ENCODE assay signal across 8 cellular contexts in genomic region chr13:75481176-75482069, GRCh38. TPM values are rescaled to one million over a fixed set of nuclear protein-coding genes. Genes with fewer than 3 reads are reported as not detected.
DNase-seq lines count a peak whose midpoint lies in the region; ATAC-seq and TF ChIP-seq lines count a peak whose summit lies in the region.

No MANE protein-coding gene starts in this region.

- H3K4me3 ChIP-seq in AG04449 (ENCODE audit: low read depth, low read length) (peak overlapping the region; percentile 70), heart left ventricle (peak overlapping the region; percentile 80 to 95 (median 89))

- TF ChIP-seq POLR2A in heart left ventricle (IDR thresholded peaks at IDR 0.05): no peak

- no peaks in the 10 kb centered on the region for H3K9me3 ChIP-seq in heart left ventricle

- H3K4me1 Mint-ChIP-seq in activated naive CD4-positive, alpha-beta T cell treated with anti-CD3 and anti-CD28 coated beads, Interleukin-2, amount 10 ng/mL, durations not matched to agents 7 days and 5 days: peaks cover 15% of the 10 kb centered on the region

- H3K27ac Mint-ChIP-seq in activated naive CD4-positive, alpha-beta T cell treated with anti-CD3 and anti-CD28 coated beads, Interleukin-2, amount 10 ng/mL, durations not matched to agents 7 days and 5 days: no peak overlapping the region

- 0 to 1% (median 1%) methylated on average over 8 to 100 of the region's 100 CpGs for WGBS in heart left ventricle, 4 donors

- intact Hi-C loops in heart left ventricle (cut with DNase I): loop anchor here (1.0 to 10.0 kb wide), 10 partner anchors 53 to 114 kb away; partner anchors contain the start of genes COMMD6 (in 3 of the 10) and UCHL3 (in 3 of the 10)
- intact Hi-C loops in posterior cingulate gyrus (cut with DNase I): loop anchor here (5.0 kb wide), 2 partner anchors 66 to 109 kb away; partner anchors contain the start of gene UCHL3

- TF ChIP-seq CTCF in AG04449 (IDR thresholded peaks at IDR 0.05; ENCODE audit: insufficient read depth, low read length, missing control alignments): no peak
- no peak for TF ChIP-seq CTCF in heart left ventricle (IDR thresholded peaks at IDR 0.05)

- peaks cover 0 to 7% (median 0%) of the 10 kb centered on the region in 9 donors for H3K27me3 ChIP-seq in heart left ventricle

- POLR2A ChIA-PET in AG04449 (lab: Yijun Ruan, JAX): interaction anchor here (1.1 to 1.7 kb wide), 4 partner anchors 14 to 116 kb away, joined by 3 to 5 read pairs (median 4); partner anchors contain the start of gene COMMD6

- no peaks in the 10 kb centered on the region for H3K9me3 Mint-ChIP-seq in activated naive CD4-positive, alpha-beta T cell treated with anti-CD3 and anti-CD28 coated beads, Interleukin-2, amount 10 ng/mL, durations not matched to agents 7 days and 5 days

- CTCF ChIA-PET in AG04449 (lab: Yijun Ruan, JAX): interaction anchor here (0.7 to 5.4 kb wide), 26 partner anchors 10 to 151 kb away, joined by 3 to 44 read pairs (median 6); partner anchors contain the start of genes COMMD6 and UCHL3
- CTCF ChIA-PET in activated naive CD4-positive, alpha-beta T cell treated with anti-CD3 and anti-CD28 coated beads, Interleukin-2, amount 10 ng/mL, durations not matched to agents 7 days and 5 days (lab: Charles Lee): interaction anchor here (0.8 to 2.2 kb wide), 10 partner anchors 13 to 211 kb away, joined by 3 to 8 read pairs (median 4); no protein-coding TSS in a partner anchor

- peak overlapping the region; percentile 58 to 96 (median 89) for H3K27ac ChIP-seq in heart left ventricle

- no peaks in the 10 kb centered on the region for H3K36me3 Mint-ChIP-seq in activated naive CD4-positive, alpha-beta T cell treated with anti-CD3 and anti-CD28 coated beads, Interleukin-2, amount 10 ng/mL, durations not matched to agents 7 days and 5 days

- ATAC-seq in GM18508 (IDR thresholded peaks at IDR 0.05; ENCODE audit: insufficient read depth, unreplicated experiment) (peak; percentile 6), HG02970 (IDR thresholded peaks at IDR 0.05; ENCODE audit: low FRiP score, unreplicated experiment) (peak; percentile 21), heart left ventricle (peak in 3 of 4 donors; percentile 1 to 60 (median 51))

- peaks cover 0 to 36% (median 18%) of the 10 kb centered on the region in 12 donors for H3K4me1 ChIP-seq in heart left ventricle

- no peak for DNase-seq in AG04449 (ENCODE audit: low read depth, low spot score)
- peak; percentile 86 for DNase-seq in NCI-H526 treated with DMSO at 0.1 percent for 48 hours (lab: John Stamatoyannopoulos, UW)
- DNase-seq in activated naive CD4-positive, alpha-beta T cell treated with anti-CD3 and anti-CD28 coated beads, Interleukin-2, amount 10 ng/mL, durations not matched to agents 7 days and 5 days: peak; percentile 36
- DNase-seq in heart left ventricle: peak; percentile 21 to 73 (median 41)
- DNase-seq in posterior cingulate gyrus: peak in 8 of 10 donors; percentile 17 to 89 (median 30)
- no peak for DNase-seq in DMS114 treated with DMSO at 0.1 percent for 48 hours (lab: John Stamatoyannopoulos, UW; ENCODE audit: unreplicated experiment)

- H3K36me3 ChIP-seq in heart left ventricle: no peaks in the 10 kb centered on the region

- H3K27me3 Mint-ChIP-seq in activated naive CD4-positive, alpha-beta T cell treated with anti-CD3 and anti-CD28 coated beads, Interleukin-2, amount 10 ng/mL, durations not matched to agents 7 days and 5 days: peaks cover 75% of the 10 kb centered on the region

- peak overlapping the region; percentile 97 for H3K4me3 Mint-ChIP-seq in activated naive CD4-positive, alpha-beta T cell treated with anti-CD3 and anti-CD28 coated beads, Interleukin-2, amount 10 ng/mL, durations not matched to agents 7 days and 5 days

RNA-seq across cellular contexts. Expression of gene TBC1D4, which starts 0.5 kb away (rescaled TPM):
- total RNA-seq in heart left ventricle: 100 to 1,000 TPM in 3 of 9 donors, 10 to 100 TPM in 6; 52.9 to 158 (median 85.6) TPM
- polyA plus RNA-seq in heart left ventricle: 10 to 100 TPM; 26.8 to 31.9 TPM

RNA-seq across cellular contexts. Expression of gene COMMD6, which starts 56.2 kb away (rescaled TPM):
- total RNA-seq in heart left ventricle: 100 to 1,000 TPM in 7 of 9 donors, 10 to 100 TPM in 2; 19.8 to 155 (median 126) TPM
- 100 to 1,000 TPM; 123 to 136 TPM for polyA plus RNA-seq in heart left ventricle

Comparison
In these comparisons a context has a peak if more than half of its experiments do, and no peak if none do; other contexts are left out.
1. DNase-seq: peak in NCI-H526 treated with DMSO at 0.1 percent for 48 hours (single experiment), activated naive CD4-positive, alpha-beta T cell treated with anti-CD3 and anti-CD28 coated beads, Interleukin-2, amount 10 ng/mL, durations not matched to agents 7 days and 5 days (single experiment), heart left ventricle (5 of 5) and posterior cingulate gyrus (8 of 10); none in AG04449 (single experiment) and DMS114 treated with DMSO at 0.1 percent for 48 hours (single experiment).
2. Peak in every context shown above with its lines, with median percentiles within 50 percentile points of each other: ATAC-seq.